Comparison of ENCODE assay signal across 15 cellular contexts in genomic region chr15:24957691-24958090, GRCh38. TPM values are rescaled to one million over a fixed set of nuclear protein-coding genes. Genes with fewer than 3 reads are reported as not detected.
DNase-seq lines count a peak whose midpoint lies in the region; ATAC-seq and TF ChIP-seq lines count a peak whose summit lies in the region.
"Had no signal": no experiment of that assay in that cellular context is flagged by ENCODE, and none has a peak within 500 bp of the region (broad histone marks: within the 10 kb centered on the region; RNA-seq: fewer than 3 reads in every experiment).

No MANE protein-coding gene starts in this region.

- H4K91ac ChIP-seq in mesenchymal stem cell (ENCODE audit: low read length): no peak overlapping the region

- no peak overlapping the region for H2BK12ac ChIP-seq in mesenchymal stem cell (ENCODE audit: low read length in 2 of 2)

- H2BK5ac ChIP-seq in mesenchymal stem cell (ENCODE audit: low read depth, low read length, poor library complexity, severe bottlenecking): no peak overlapping the region

- peaks cover 10% of the 10 kb centered on the region for H3K36me3 ChIP-seq in left ventricle myocardium inferior
- peaks cover 33% of the 10 kb centered on the region for H3K36me3 ChIP-seq in iPS-20b (ENCODE audit: insufficient read depth, low read depth, low read length)
- peaks cover 0 to 8% of the 10 kb centered on the region in 2 experiments for H3K36me3 ChIP-seq in mesenchymal stem cell (ENCODE audit: control insufficient read depth in 1 of 2, insufficient read depth in 2 of 2, low read depth in 1 of 2, low read length in 2 of 2)
- H3K36me3 ChIP-seq in OCI-LY7 (ENCODE audit: insufficient read depth, low read length): no peaks in the 10 kb centered on the region

- no peaks in the 10 kb centered on the region for H4K20me1 ChIP-seq in OCI-LY7 (ENCODE audit: insufficient read depth, low read length)

- H3K27ac ChIP-seq in left ventricle myocardium inferior (replicated peaks) (peak overlapping the region; percentile 94), iPS-20b (ENCODE audit: low read length) (no peak overlapping the region), mesenchymal stem cell (ENCODE audit: low read length, poor library complexity, severe bottlenecking) (no peak overlapping the region), OCI-LY7 (ENCODE audit: low read depth, low read length, poor library complexity, severe bottlenecking) (no peak overlapping the region)
- H3K27ac ChIP-seq: RWPE1 had no signal

- no peak for DNase-seq in left ventricle myocardium inferior
- DNase-seq in cardiac septum (ENCODE audit: low spot score): no peak
- DNase-seq in mesenchymal stem cell: no peak
- no peak for DNase-seq in OCI-LY7 (ENCODE audit: low spot score)
- DNase-seq: AML-193, Kasumi-1, left ventricle myocardium superior, NCI-H2171 treated with DMSO at 0.1 percent for 48 hours, tibial artery had no signal

- H2BK15ac ChIP-seq in mesenchymal stem cell (ENCODE audit: low read depth, poor library complexity, severe bottlenecking): no peak overlapping the region

- no peaks in the 10 kb centered on the region for H3K9me2 ChIP-seq in OCI-LY7 (ENCODE audit: insufficient read depth, low read length)

- H3K79me2 ChIP-seq in OCI-LY7 (ENCODE audit: insufficient read depth, low read depth, low read length): no peaks in the 10 kb centered on the region

- no TSS peak for BruUV-seq in OCI-LY7 (replicated peaks; lab: Mats Ljungman, UMichigan)

- H3K9me3 Mint-ChIP-seq in activated T-helper 17 cell treated with anti-CD3 and anti-CD28 coated beads, Interleukin-2, amount 50 U/mL, for 72 hours: no peaks in the 10 kb centered on the region

- no peak overlapping the region for H2BK120ac ChIP-seq in mesenchymal stem cell (ENCODE audit: low read depth, low read length)

- peak overlapping the region; percentile 89 for H3K4me3 Mint-ChIP-seq in activated T-helper 17 cell treated with anti-CD3 and anti-CD28 coated beads, Interleukin-2, amount 50 U/mL, for 72 hours

- no peak for ATAC-seq in activated T-helper 17 cell treated with anti-CD3 and anti-CD28 coated beads, Interleukin-2, amount 50 U/mL, for 72 hours (replicated peaks)
- ATAC-seq in GM18511 (IDR thresholded peaks at IDR 0.05; ENCODE audit: unreplicated experiment) (no peak), HG03045 (IDR thresholded peaks at IDR 0.05; ENCODE audit: unreplicated experiment) (no peak)
- ATAC-seq: HCT116, left ventricle myocardium superior had no signal

- no peak overlapping the region for H3K23ac ChIP-seq in mesenchymal stem cell (ENCODE audit: low read length in 2 of 2)

- H3K27ac Mint-ChIP-seq in activated T-helper 17 cell treated with anti-CD3 and anti-CD28 coated beads, Interleukin-2, amount 50 U/mL, for 72 hours: no peak overlapping the region

- no peaks in the 10 kb centered on the region for H3K79me1 ChIP-seq in mesenchymal stem cell (replicated peaks; ENCODE audit: low read length, poor library complexity, severe bottlenecking)

- no peak overlapping the region for H3K4ac ChIP-seq in mesenchymal stem cell (ENCODE audit: low read depth in 1 of 2, low read length in 2 of 2)

- peak overlapping the region; percentile 81 for H3K4me3 ChIP-seq in left ventricle myocardium inferior
- peak overlapping the region; percentile 96 for H3K4me3 ChIP-seq in iPS-20b (ENCODE audit: low read length)
- H3K4me3 ChIP-seq in mesenchymal stem cell (ENCODE audit: insufficient read depth in 1 of 2, low read depth in 1 of 2, low read length in 2 of 2): no peak overlapping the region
- no peak overlapping the region for H3K4me3 ChIP-seq in OCI-LY7 (ENCODE audit: low read depth, low read length, poor library complexity, severe bottlenecking)

- CTCF ChIA-PET in OCI-LY7 (lab: Charles Lee; ENCODE audit: unreplicated experiment): no interaction called here

- no peak overlapping the region for H4K8ac ChIP-seq in mesenchymal stem cell (ENCODE audit: low read length)

- 51% methylated on average over 2 of the region's 2 CpGs for WGBS in mesenchymal stem cell

- H3K9ac ChIP-seq in iPS-20b (ENCODE audit: low read depth, low read length) (peak overlapping the region; percentile 98; the same call in 1 of the 2 replicates), mesenchymal stem cell (ENCODE audit: low read length) (no peak overlapping the region)

- H3K9me3 ChIP-seq in left ventricle myocardium inferior (replicated peaks) (peaks cover 32% of the 10 kb centered on the region), iPS-20b (ENCODE audit: insufficient read depth, low read depth, low read length) (peaks cover 12% of the 10 kb centered on the region), mesenchymal stem cell (ENCODE audit: control insufficient read depth, low read length) (peaks cover 11% of the 10 kb centered on the region), OCI-LY7 (ENCODE audit: low read length) (no peaks in the 10 kb centered on the region)

- no peak overlapping the region for H3K4me2 ChIP-seq in mesenchymal stem cell (ENCODE audit: low read length, poor library complexity, severe bottlenecking)
- H3K4me2 ChIP-seq in OCI-LY7 (ENCODE audit: low read length): no peak overlapping the region

- H3K14ac ChIP-seq in mesenchymal stem cell (ENCODE audit: low read length in 2 of 2): no peak overlapping the region

- POLR2A ChIA-PET in OCI-LY7 (lab: Charles Lee): interaction anchor here (0.5 to 0.6 kb wide), 2 partner anchors 46 to 386 kb away, joined by 3 to 4 read pairs; no protein-coding TSS in a partner anchor

- no peak overlapping the region for H2AK5ac ChIP-seq in mesenchymal stem cell (ENCODE audit: low read length, severe bottlenecking)

- intact Hi-C loops in left ventricle myocardium inferior (cut with micrococcal nuclease): no loop called here
- intact Hi-C loops in cardiac septum (cut with DNase I): loop anchor here (5.0 kb wide), 1 partner anchor 100 kb away; no protein-coding TSS in a partner anchor
- intact Hi-C loops in OCI-LY7 (cut with micrococcal nuclease; ENCODE audit: unreplicated experiment): loop anchor here (5.0 kb wide), 1 partner anchor 480 kb away; the partner anchor contains the start of gene UBE3A

- peaks cover 36% of the 10 kb centered on the region for H3K36me3 Mint-ChIP-seq in activated T-helper 17 cell treated with anti-CD3 and anti-CD28 coated beads, Interleukin-2, amount 50 U/mL, for 72 hours (ENCODE audit: low read depth)

- no peaks in the 10 kb centered on the region for H3K27me3 ChIP-seq in left ventricle myocardium inferior (ENCODE audit: low read depth)
- no peaks in the 10 kb centered on the region for H3K27me3 ChIP-seq in iPS-20b (ENCODE audit: insufficient read depth, low read length)
- H3K27me3 ChIP-seq in mesenchymal stem cell (ENCODE audit: control insufficient read depth in 1 of 2, insufficient read depth in 1 of 2, low read length in 2 of 2): no peaks in the 10 kb centered on the region
- H3K27me3 ChIP-seq: tibial artery had no signal

- no peak overlapping the region for H3K18ac ChIP-seq in mesenchymal stem cell (ENCODE audit: low read depth in 1 of 2, low read length in 2 of 2)

- H3K4me1 ChIP-seq in left ventricle myocardium inferior (peaks cover 40% of the 10 kb centered on the region), iPS-20b (ENCODE audit: insufficient read depth, low read length) (peaks cover 18% of the 10 kb centered on the region; the same call in 1 of the 2 replicates), mesenchymal stem cell (ENCODE audit: control insufficient read depth, insufficient read depth, low read depth, low read length) (peaks cover 2% of the 10 kb centered on the region), OCI-LY7 (ENCODE audit: insufficient read depth, low read length, poor library complexity, severe bottlenecking) (no peaks in the 10 kb centered on the region)

- TF ChIP-seq CTCF in left ventricle myocardium inferior (IDR thresholded peaks at IDR 0.05; ENCODE audit: borderline replicate concordance) (no peak), OCI-LY7 (conservative IDR thresholded peaks at IDR 0.05; ENCODE audit: low read length) (no peak)

- H2AFZ ChIP-seq in mesenchymal stem cell (ENCODE audit: low read depth, low read length) (no peak overlapping the region), OCI-LY7 (ENCODE audit: low read length) (no peak overlapping the region)

- H3K4me1 Mint-ChIP-seq in activated T-helper 17 cell treated with anti-CD3 and anti-CD28 coated beads, Interleukin-2, amount 50 U/mL, for 72 hours: no peaks in the 10 kb centered on the region

- H3K27me3 Mint-ChIP-seq in activated T-helper 17 cell treated with anti-CD3 and anti-CD28 coated beads, Interleukin-2, amount 50 U/mL, for 72 hours: no peaks in the 10 kb centered on the region

RNA-seq across cellular contexts. Expression of gene SNRPN, which starts 2.9 kb away (rescaled TPM):
- total RNA-seq in left ventricle myocardium inferior (464 TPM), cardiac septum (359 TPM), OCI-LY7 (2022) (26.8 and 31.9 TPM in 2 replicates)
- total RNA-seq in activated T-helper 17 cell treated with anti-CD3 and anti-CD28 coated beads, Interleukin-2, amount 50 U/mL, for 72 hours: 10 to 100 TPM; 38.5 to 43.5 TPM
- polyA plus RNA-seq in mesenchymal stem cell (2013, experiment 1 of 2): 102 TPM
- 104 TPM for polyA plus RNA-seq in mesenchymal stem cell (2013, experiment 2 of 2)
- not detected in 2 replicates for total RNA-seq in OCI-LY7 (2014; rRNA removed; shearing (Covaris generic))

RNA-seq across cellular contexts. Expression of gene SNURF, which starts 2.9 kb away (rescaled TPM):
- 94.6 TPM for total RNA-seq in left ventricle myocardium inferior
- total RNA-seq in cardiac septum: 62.1 TPM
- total RNA-seq in activated T-helper 17 cell treated with anti-CD3 and anti-CD28 coated beads, Interleukin-2, amount 50 U/mL, for 72 hours: 10 to 100 TPM in 1 of 2 donors, 1 to 10 TPM in 1; 4.9 to 10.4 TPM
- 50.3 TPM for polyA plus RNA-seq in mesenchymal stem cell (2013, experiment 1 of 2)
- 47.2 TPM for polyA plus RNA-seq in mesenchymal stem cell (2013, experiment 2 of 2)
- total RNA-seq in OCI-LY7 (2014; rRNA removed; shearing (Covaris generic)): not detected in 2 replicates
- 5.5 and 6.8 TPM in 2 replicates for total RNA-seq in OCI-LY7 (2022)

Comparison
In these comparisons a context has a peak if more than half of its experiments do, and no peak if none do; other contexts are left out.
1. H3K4me3 ChIP-seq: peak in left ventricle myocardium inferior (single experiment) and iPS-20b (single experiment); none in mesenchymal stem cell (0 of 2) and OCI-LY7 (single experiment).